8 cellular contexts compared by ENCODE assay signal in the genomic region with DNA sequence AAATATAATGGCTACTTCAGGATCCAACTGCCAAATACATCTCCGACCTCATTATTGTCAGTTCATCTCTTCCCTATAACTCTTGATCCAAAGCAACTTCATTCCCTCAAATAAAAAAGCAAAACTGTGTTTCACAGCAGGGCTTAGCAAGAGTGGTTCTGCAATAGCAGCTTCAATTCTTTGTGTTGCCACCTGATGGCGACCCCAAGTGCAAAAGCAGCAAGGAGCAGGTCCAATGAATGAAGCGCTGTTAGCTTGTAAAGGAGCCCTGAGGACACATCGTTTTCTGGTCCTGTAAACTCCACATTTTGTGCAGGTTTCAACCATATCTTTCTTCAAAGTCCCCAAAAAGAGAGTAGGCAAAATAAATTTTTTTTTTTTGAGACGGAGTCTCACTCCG. TPM values are rescaled to one million over a fixed set of nuclear protein-coding genes. Genes with fewer than 3 reads are reported as not detected.
DNase-seq lines count a peak whose midpoint lies in the region; ATAC-seq and TF ChIP-seq lines count a peak whose summit lies in the region.

No MANE protein-coding gene starts in this region.

- H3K27ac Mint-ChIP-seq in activated CD4-positive, alpha-beta memory T cell treated with anti-CD3 and anti-CD28 coated beads for 36 hours: no peak overlapping the region
- H3K27ac Mint-ChIP-seq in T-helper 17 cell: no peak overlapping the region

- peak; percentile 13 for DNase-seq in NCI-H510A treated with DMSO at 0.1 percent for 48 hours (lab: John Stamatoyannopoulos, UW)
- no peak for DNase-seq in NCI-H510A (lab: John Stamatoyannopoulos, UW)
- DNase-seq in NAMALWA (ENCODE audit: low spot score): peak; percentile 66
- peak; percentile 36 for DNase-seq in activated CD4-positive, alpha-beta memory T cell treated with anti-CD3 and anti-CD28 coated beads for 36 hours
- DNase-seq in mucosa of descending colon: peak in 2 of 3 donors; percentile 35 to 36
- no peak for DNase-seq in cerebellum (ENCODE audit: low spot score)
- DNase-seq in T-helper 17 cell: no peak

- peak; percentile 57 for ATAC-seq in mucosa of descending colon
- no peak for ATAC-seq in T-helper 17 cell
- no peak for ATAC-seq in HG03097 (IDR thresholded peaks at IDR 0.05; ENCODE audit: low FRiP score, unreplicated experiment)

- no peak for TF ChIP-seq CTCF in mucosa of descending colon (IDR thresholded peaks at IDR 0.05)

- H3K9me3 ChIP-seq in mucosa of descending colon (no peaks in the 10 kb centered on the region), T-helper 17 cell (ENCODE audit: control insufficient read depth, low read length, poor library complexity, severe bottlenecking) (no peaks in the 10 kb centered on the region)

- H3K4me1 Mint-ChIP-seq in activated CD4-positive, alpha-beta memory T cell treated with anti-CD3 and anti-CD28 coated beads for 36 hours (ENCODE audit: low read depth): peaks cover 14% of the 10 kb centered on the region
- peaks cover 22% of the 10 kb centered on the region for H3K4me1 Mint-ChIP-seq in T-helper 17 cell

- H3K27me3 Mint-ChIP-seq in activated CD4-positive, alpha-beta memory T cell treated with anti-CD3 and anti-CD28 coated beads for 36 hours: no peaks in the 10 kb centered on the region
- no peaks in the 10 kb centered on the region for H3K27me3 Mint-ChIP-seq in T-helper 17 cell

- intact Hi-C loops in activated CD4-positive, alpha-beta memory T cell treated with anti-CD3 and anti-CD28 coated beads for 36 hours (cut with micrococcal nuclease): no loop called here
- intact Hi-C loops in mucosa of descending colon (cut with DNase I, micrococcal nuclease): loop anchor here in 1 of 2 donors (5.0 kb wide), 1 partner anchor 368 kb away; no protein-coding TSS in a partner anchor

- H3K36me3 Mint-ChIP-seq in activated CD4-positive, alpha-beta memory T cell treated with anti-CD3 and anti-CD28 coated beads for 36 hours: peaks cover 5% of the 10 kb centered on the region
- H3K36me3 Mint-ChIP-seq in T-helper 17 cell (ENCODE audit: low read depth): peaks cover 9% of the 10 kb centered on the region

- no peak overlapping the region for H3K4me3 ChIP-seq in mucosa of descending colon

- H3K36me3 ChIP-seq in mucosa of descending colon (ENCODE audit: low read depth): no peaks in the 10 kb centered on the region

- no peaks in the 10 kb centered on the region for H3K4me1 ChIP-seq in mucosa of descending colon (ENCODE audit: low read depth)

- CTCF ChIA-PET in activated CD4-positive, alpha-beta memory T cell treated with anti-CD3 and anti-CD28 coated beads for 36 hours (lab: Charles Lee): interaction anchor here (0.7 to 2.7 kb wide), 7 partner anchors 8 to 1345 kb away, joined by 3 to 25 read pairs (median 3); no protein-coding TSS in a partner anchor

- H3K4me3 Mint-ChIP-seq in activated CD4-positive, alpha-beta memory T cell treated with anti-CD3 and anti-CD28 coated beads for 36 hours: no peak overlapping the region
- no peak overlapping the region for H3K4me3 Mint-ChIP-seq in T-helper 17 cell

- POLR2A ChIA-PET in activated CD4-positive, alpha-beta memory T cell treated with anti-CD3 and anti-CD28 coated beads for 36 hours (lab: Charles Lee): no interaction called here

- no peaks in the 10 kb centered on the region for H3K9me3 Mint-ChIP-seq in activated CD4-positive, alpha-beta memory T cell treated with anti-CD3 and anti-CD28 coated beads for 36 hours

RNA-seq across cellular contexts. Expression of gene RTN4IP1, which starts 19.6 kb away (rescaled TPM):
- 1 to 10 TPM; 8.0 to 8.5 TPM for total RNA-seq in activated CD4-positive, alpha-beta memory T cell treated with anti-CD3 and anti-CD28 coated beads for 36 hours
- 10 to 100 TPM in 1 of 3 donors, 1 to 10 TPM in 2; 8.3 to 12.8 (median 9.8) TPM for total RNA-seq in mucosa of descending colon
- total RNA-seq in cerebellum: 9.6 TPM
- 1 to 10 TPM; 3.1 to 5.4 TPM for total RNA-seq in T-helper 17 cell

RNA-seq across cellular contexts. Expression of gene QRSL1, which starts 19.7 kb away (rescaled TPM):
- 10 to 100 TPM; 13.2 to 13.9 TPM for total RNA-seq in activated CD4-positive, alpha-beta memory T cell treated with anti-CD3 and anti-CD28 coated beads for 36 hours
- total RNA-seq in mucosa of descending colon: 10 to 100 TPM; 13.1 to 19.4 (median 15.2) TPM
- 20.7 TPM for total RNA-seq in cerebellum
- 10 to 100 TPM; 11.9 to 12.5 TPM for total RNA-seq in T-helper 17 cell

Comparison
In these comparisons a context has a peak if more than half of its experiments do, and no peak if none do; other contexts are left out.
1. DNase-seq: peak in NCI-H510A treated with DMSO at 0.1 percent for 48 hours (single experiment), NAMALWA (single experiment), activated CD4-positive, alpha-beta memory T cell treated with anti-CD3 and anti-CD28 coated beads for 36 hours (single experiment) and mucosa of descending colon (2 of 3); none in NCI-H510A (single experiment), cerebellum (single experiment) and T-helper 17 cell (0 of 3).